Comparison of ENCODE assay signal across 25 cellular contexts in genomic region chr7:27211694-27212316, GRCh38. TPM values are rescaled to one million over a fixed set of nuclear protein-coding genes. Genes with fewer than 3 reads are reported as not detected.
"Had no signal": no experiment of that assay in that cellular context is flagged by ENCODE, and none has a peak within 500 bp of the region (broad histone marks: within the 10 kb centered on the region; RNA-seq: fewer than 3 reads in every experiment).

No MANE protein-coding gene starts in this region.

- H3K4me3 ChIP-seq: adrenal gland, ascending aorta, thoracic aorta, upper lobe of left lung had no signal

- DNase-seq: activated naive CD4-positive, alpha-beta T cell; activated T-cell treated with anti-CD3 and anti-CD28 coated beads, Interleukin-2, amount 50 U/mL, for 1 hour; adrenal gland; brain microvascular endothelial cell; caudate nucleus; dermis blood vessel endothelial cell; effector CD8-positive, alpha-beta T cell; erythroblast; foreskin fibroblast; midbrain; natural killer cell; stimulated activated CD4-positive, alpha-beta T cell treated with anti-CD3 and anti-CD28 coated beads, Interleukin-4, amount 100 ng/mL, for 24 hours; stimulated activated naive CD4-positive, alpha-beta T cell treated with Interleukin-2 at 50 U/mL for 16 hours; T-helper 9 cell; upper lobe of left lung had no signal

- H3K36me3 ChIP-seq: adrenal gland, ascending aorta, brain microvascular endothelial cell, thoracic aorta, upper lobe of left lung had no signal

- H3K9me3 ChIP-seq: adrenal gland, ascending aorta, thoracic aorta, upper lobe of left lung had no signal

- H3K27ac ChIP-seq: adrenal gland, ascending aorta, brain microvascular endothelial cell, thoracic aorta, upper lobe of left lung had no signal

RNA-seq across cellular contexts. Expression of gene HOXA13, which starts 11.9 kb away (rescaled TPM):
- total RNA-seq: activated T-helper 17 cell treated with anti-CD3 and anti-CD28 coated beads, Interleukin-2, amount 50 U/mL, for 72 hours; ascending aorta; fibroblast of lung; glomerular endothelial cell; liver; natural killer cell; osteocyte; progenitor cell of endocrine pancreas; T-helper 1 cell treated with Interleukin-12 subunit alpha and Interleukin-12 subunit beta and Interleukin-4 antibody, amounts not matched to agents 30 ng/mL and 1 ng/mL, for 36 hours; upper lobe of left lung; WTC11 had no signal
- polyA plus RNA-seq: fibroblast of lung had no signal

RNA-seq across cellular contexts. Expression of gene HOXA11, which starts 26.8 kb away (rescaled TPM):
- total RNA-seq: activated T-helper 17 cell treated with anti-CD3 and anti-CD28 coated beads, Interleukin-2, amount 50 U/mL, for 72 hours; ascending aorta; fibroblast of lung; liver; natural killer cell; osteocyte; progenitor cell of endocrine pancreas; T-helper 1 cell treated with Interleukin-12 subunit alpha and Interleukin-12 subunit beta and Interleukin-4 antibody, amounts not matched to agents 30 ng/mL and 1 ng/mL, for 36 hours; upper lobe of left lung; WTC11 had no signal
- polyA plus RNA-seq: liver had no signal

RNA-seq across cellular contexts. Expression of gene EVX1, which starts 30.8 kb away (rescaled TPM):
- total RNA-seq: activated T-helper 17 cell treated with anti-CD3 and anti-CD28 coated beads, Interleukin-2, amount 50 U/mL, for 72 hours; ascending aorta; dermis blood vessel endothelial cell; fibroblast of lung; glomerular endothelial cell; liver; natural killer cell; osteocyte; progenitor cell of endocrine pancreas; T-helper 1 cell treated with Interleukin-12 subunit alpha and Interleukin-12 subunit beta and Interleukin-4 antibody, amounts not matched to agents 30 ng/mL and 1 ng/mL, for 36 hours; thoracic aorta; upper lobe of left lung; WTC11 had no signal
- polyA plus RNA-seq: fibroblast of lung, liver had no signal

RNA-seq across cellular contexts. Expression of gene HOXA10, which starts 37.7 kb away (rescaled TPM):
- total RNA-seq: activated T-helper 17 cell treated with anti-CD3 and anti-CD28 coated beads, Interleukin-2, amount 50 U/mL, for 72 hours; ascending aorta; osteocyte; progenitor cell of endocrine pancreas; T-helper 1 cell treated with Interleukin-12 subunit alpha and Interleukin-12 subunit beta and Interleukin-4 antibody, amounts not matched to agents 30 ng/mL and 1 ng/mL, for 36 hours had no signal

RNA-seq across cellular contexts. Expression of gene HOXA9, which starts 46.5 kb away (rescaled TPM):
- total RNA-seq: activated T-helper 17 cell treated with anti-CD3 and anti-CD28 coated beads, Interleukin-2, amount 50 U/mL, for 72 hours; ascending aorta; fibroblast of lung; osteocyte; progenitor cell of endocrine pancreas; T-helper 1 cell treated with Interleukin-12 subunit alpha and Interleukin-12 subunit beta and Interleukin-4 antibody, amounts not matched to agents 30 ng/mL and 1 ng/mL, for 36 hours; thoracic aorta; WTC11 had no signal
